In genomic region chr15:99565281-99566156, GRCh38 we compare ENCODE assay signal across 8 cellular contexts. TPM values are rescaled to one million over a fixed set of nuclear protein-coding genes. Genes with fewer than 3 reads are reported as not detected.
DNase-seq lines count a peak whose midpoint lies in the region; ATAC-seq and TF ChIP-seq lines count a peak whose summit lies in the region.

Gene MEF2A, plus strand, starts transcription at chr15:99565984. Its CDS starts 67,136 bp downstream, at chr15:99633120.

- no peaks in the 10 kb centered on the region for H3K9me3 Mint-ChIP-seq in activated CD4-positive, alpha-beta T cell treated with anti-CD3 and anti-CD28 coated beads, Interleukin-2, amount 10 ng/mL, durations not matched to agents 24 days and 14 days

- peak; percentile 92 for DNase-seq in Ammon's horn (ENCODE audit: low spot score)
- DNase-seq in GM19238 (ENCODE audit: insufficient read length, low spot score) = peak; percentile 90
- peak; percentile 71 for DNase-seq in NCI-H526 treated with DMSO at 0.1 percent for 48 hours (lab: John Stamatoyannopoulos, UW)
- DNase-seq in activated CD4-positive, alpha-beta T cell treated with anti-CD3 and anti-CD28 coated beads, Interleukin-2, amount 10 ng/mL, durations not matched to agents 24 days and 14 days = peak; percentile 97
- peak; percentile 95 for DNase-seq in coronary artery (ENCODE audit: low spot score)
- DNase-seq in stimulated activated CD4-positive, alpha-beta T cell treated with anti-CD3 and anti-CD28 coated beads, Interleukin-1b, Interleukin-23, amount 100 ng/mL, for 24 hours (ENCODE audit: low read depth in 4 of 4, low spot score in 1 of 4) = peak; percentile 79 to 87 (median 83)

- ATAC-seq in HG03439 (IDR thresholded peaks at IDR 0.05; ENCODE audit: unreplicated experiment) = peak; percentile 52

- peak within 1 kb of the TSS; percentile 96 to 100 for H3K27ac ChIP-seq in coronary artery
- peak within 1 kb of the TSS; percentile 98 for H3K27ac ChIP-seq in layer of hippocampus (ENCODE audit: low read depth, low read length)

- H3K36me3 Mint-ChIP-seq in activated CD4-positive, alpha-beta T cell treated with anti-CD3 and anti-CD28 coated beads, Interleukin-2, amount 10 ng/mL, durations not matched to agents 24 days and 14 days (ENCODE audit: low read depth) = peaks cover 3% of the 10 kb centered on the region

- peak within 1 kb of the TSS; percentile 97 for H3K4me3 Mint-ChIP-seq in activated CD4-positive, alpha-beta T cell treated with anti-CD3 and anti-CD28 coated beads, Interleukin-2, amount 10 ng/mL, durations not matched to agents 24 days and 14 days

- TF ChIP-seq CTCF in coronary artery (IDR thresholded peaks at IDR 0.05) = no peak

- H3K4me3 ChIP-seq in coronary artery = peak within 1 kb of the TSS; percentile 95

- H3K27me3 ChIP-seq in layer of hippocampus (ENCODE audit: control insufficient read depth, insufficient read depth, low read length) = no peaks in the 10 kb centered on the region

- H3K4me1 Mint-ChIP-seq in activated CD4-positive, alpha-beta T cell treated with anti-CD3 and anti-CD28 coated beads, Interleukin-2, amount 10 ng/mL, durations not matched to agents 24 days and 14 days = peaks cover 27% of the 10 kb centered on the region

- peaks cover 7% of the 10 kb centered on the region for H3K27me3 Mint-ChIP-seq in activated CD4-positive, alpha-beta T cell treated with anti-CD3 and anti-CD28 coated beads, Interleukin-2, amount 10 ng/mL, durations not matched to agents 24 days and 14 days

- intact Hi-C loops in activated CD4-positive, alpha-beta T cell treated with anti-CD3 and anti-CD28 coated beads, Interleukin-2, amount 10 ng/mL, durations not matched to agents 24 days and 14 days (cut with micrococcal nuclease) = loop anchor here (1.0 to 5.0 kb wide), 8 partner anchors 23 to 314 kb away; partner anchors contain the start of gene LRRC28

- peak within 1 kb of the TSS; percentile 96 for H3K27ac Mint-ChIP-seq in activated CD4-positive, alpha-beta T cell treated with anti-CD3 and anti-CD28 coated beads, Interleukin-2, amount 10 ng/mL, durations not matched to agents 24 days and 14 days

RNA-seq across cellular contexts. Expression of gene MEF2A, which starts in this region (rescaled TPM):
- total RNA-seq in activated CD4-positive, alpha-beta T cell treated with anti-CD3 and anti-CD28 coated beads, Interleukin-2, amount 10 ng/mL, durations not matched to agents 24 days and 14 days = 24.7 and 25.3 TPM in 2 replicates

Comparison
In these comparisons a context has a peak if more than half of its experiments do, and no peak if none do; other contexts are left out.
1. Peak in every context shown above with its lines: DNase-seq, ATAC-seq, H3K4me3 ChIP-seq and H3K27ac ChIP-seq.